In genomic region chr2:8153258-8153718, GRCh38 we compare ENCODE assay signal across 1 cellular context.
TF ChIP-seq lines count a peak whose summit lies in the region.

No MANE protein-coding gene starts in this region.

TF ChIP-seq in HepG2, 621 proteins besides CTCF, POLR2A, EP300 and RAD21 (continued from another document):
- TF ChIP-seq SOX6 (IDR thresholded peaks at IDR 0.05), result no peak
- TF ChIP-seq SOX6 (CRISPR knock-in tag; IDR thresholded peaks at IDR 0.05), result 0 out of 2 replicates have a peak, but pooled peaks have one; percentile 4
- TF ChIP-seq CBX1 (IDR thresholded peaks at IDR 0.05; ENCODE audit: low read depth), result peak; percentile 9
- no peak for TF ChIP-seq ZSCAN29 (CRISPR knock-in tag; conservative IDR thresholded peaks at IDR 0.05)
- TF ChIP-seq MTA3 (CRISPR knock-in tag; IDR thresholded peaks at IDR 0.05), result no peak
- no peak for TF ChIP-seq GATA4 (IDR thresholded peaks at IDR 0.05; ENCODE audit: borderline replicate concordance, low read depth)
- no peak for TF ChIP-seq HDAC1 (CRISPR knock-in tag; IDR thresholded peaks at IDR 0.05)
- TF ChIP-seq FOXM1 (CRISPR knock-in tag; IDR thresholded peaks at IDR 0.05), result no peak
- no peak for TF ChIP-seq PLSCR1 (CRISPR knock-in tag; IDR thresholded peaks at IDR 0.05; ENCODE audit: borderline replicate concordance)
- no peak for TF ChIP-seq KDM4B (CRISPR knock-in tag; IDR thresholded peaks at IDR 0.05)
- TF ChIP-seq FLYWCH1 (CRISPR knock-in tag; IDR thresholded peaks at IDR 0.05), result no peak
- no peak for TF ChIP-seq NFKBIZ (CRISPR knock-in tag; IDR thresholded peaks at IDR 0.05)
- no peak for TF ChIP-seq ZBTB4 (CRISPR knock-in tag; IDR thresholded peaks at IDR 0.05; ENCODE audit: borderline replicate concordance)
- TF ChIP-seq ZNF768 (CRISPR knock-in tag; IDR thresholded peaks at IDR 0.05), result peak; percentile 88
- no peak for TF ChIP-seq ZNF407 (CRISPR knock-in tag; IDR thresholded peaks at IDR 0.05; ENCODE audit: not compliant biosample characterization)
- no peak for TF ChIP-seq HNRNPK (IDR thresholded peaks at IDR 0.05; ENCODE audit: low read depth, low read length, poor library complexity, severe bottlenecking)
